Comparison of ENCODE assay signal across 27 cellular contexts in genomic region chr5:61398440-61398839, GRCh38.
"Had no signal": no experiment of that assay in that cellular context is flagged by ENCODE, and none has a peak within 500 bp of the region (broad histone marks: within the 10 kb centered on the region; RNA-seq: fewer than 3 reads in every experiment).

No MANE protein-coding gene starts in this region.

- H3K27me3 Mint-ChIP-seq: stimulated activated memory B cell treated with anti-CD40 and anti-IgM and Interleukin-4, amounts not matched to agents 10 μg/mL and 1 μg/mL and 100 μg/mL, for 72 hours; stimulated activated naive B cell treated with anti-CD40 and anti-IgM and Interleukin-4, amounts not matched to agents 10 μg/mL and 1 μg/mL and 100 μg/mL, for 72 hours; stimulated activated naive CD8-positive, alpha-beta T cell treated with anti-CD3 and anti-CD28 coated beads, Interleukin-15, amount 100 ng/mL, for 72 hours; stimulated activated naive CD8-positive, alpha-beta T cell treated with anti-CD3 and anti-CD28 coated beads, Interleukin-15, Interleukin-2, amounts not matched to agents 100 ng/mL and 50 ng/mL, for 24 hours; type B pancreatic cell had no signal

- H3K4me1 ChIP-seq: testis, uterus had no signal

- H3K27ac ChIP-seq: stomach, suprapubic skin, testis, thoracic aorta, tibial artery, tibial nerve, transverse colon, upper lobe of left lung, upper lobe of right lung, uterus, vagina had no signal

- H3K36me3 Mint-ChIP-seq: stimulated activated effector memory CD8-positive, alpha-beta T cell treated with anti-CD3 and anti-CD28 coated beads, Interleukin-12 subunit alpha, Interleukin-12 subunit beta, amount 100 ng/mL, for 72 hours; stimulated activated memory B cell treated with anti-CD40 and anti-IgM and Interleukin-4, amounts not matched to agents 10 μg/mL and 1 μg/mL and 100 μg/mL, for 72 hours had no signal

- H3K4me3 ChIP-seq: stomach, suprapubic skin, testis, thoracic aorta, thyroid gland, tibial artery, tibial nerve, transverse colon, upper lobe of left lung, upper lobe of right lung, uterus, vagina had no signal

- DNase-seq: stimulated activated CD4-positive, alpha-beta T cell treated with anti-CD3 and anti-CD28 coated beads, Interleukin-2, amount 100 ng/mL, for 48 hours; stimulated activated CD4-positive, alpha-beta T cell treated with anti-CD3 and anti-CD28 coated beads, Interleukin-4, amount 100 ng/mL, for 1 hour; stimulated activated CD4-positive, alpha-beta T cell treated with anti-CD3 and anti-CD28 coated beads, Interleukin-4, amount 100 ng/mL, for 24 hours; stimulated activated CD4-positive, alpha-beta T cell treated with anti-CD3 and anti-CD28 coated beads, Interleukin-4, amount 100 ng/mL, for 4 hours; stimulated activated CD8-positive, alpha-beta memory T cell treated with anti-CD3 and anti-CD28 coated beads, Interleukin-4, amount 100 ng/mL, for 48 hours; stimulated activated naive B cell treated with anti-CD40 and anti-IgM and Interleukin-4, amounts not matched to agents 10 μg/mL and 1 μg/mL and 100 μg/mL, for 72 hours; stimulated activated naive CD4-positive, alpha-beta T cell; stimulated activated naive CD4-positive, alpha-beta T cell treated with Interleukin-2 at 50 U/mL for 16 hours; stimulated activated naive CD8-positive, alpha-beta T cell treated with anti-CD3 and anti-CD28 coated beads, Interleukin-15, amount 100 ng/mL, for 72 hours; stimulated activated naive CD8-positive, alpha-beta T cell treated with anti-CD3 and anti-CD28 coated beads, Interleukin-15, Interleukin-2, amounts not matched to agents 100 U/mL and 50 U/mL, for 24 hours; stomach; testis; thyroid gland; tibial artery; transverse colon; trophoblast cell; upper lobe of left lung; upper lobe of right lung; uterus had no signal

- H3K4me3 Mint-ChIP-seq: stimulated activated effector memory CD8-positive, alpha-beta T cell treated with anti-CD3 and anti-CD28 coated beads, Interleukin-12 subunit alpha, Interleukin-12 subunit beta, amount 100 ng/mL, for 72 hours; stimulated activated memory B cell treated with anti-CD40 and anti-IgM and Interleukin-4, amounts not matched to agents 10 μg/mL and 1 μg/mL and 100 μg/mL, for 72 hours; stimulated activated naive B cell treated with anti-CD40 and anti-IgM and Interleukin-4, amounts not matched to agents 10 μg/mL and 1 μg/mL and 100 μg/mL, for 72 hours; stimulated activated naive CD8-positive, alpha-beta T cell treated with anti-CD3 and anti-CD28 coated beads, Interleukin-15, amount 100 ng/mL, for 72 hours; stimulated activated naive CD8-positive, alpha-beta T cell treated with anti-CD3 and anti-CD28 coated beads, Interleukin-15, Interleukin-2, amounts not matched to agents 100 ng/mL and 50 ng/mL, for 24 hours; type B pancreatic cell had no signal

- H3K36me3 ChIP-seq: stomach, suprapubic skin, thoracic aorta, thyroid gland, tibial artery, tibial nerve, transverse colon, upper lobe of left lung, upper lobe of right lung, uterus, vagina had no signal

- H3K27me3 ChIP-seq: stomach, suprapubic skin, testis, thyroid gland, tibial artery, tibial nerve, transverse colon, upper lobe of left lung, upper lobe of right lung, uterus, vagina had no signal

- H3K27ac Mint-ChIP-seq: stimulated activated effector memory CD8-positive, alpha-beta T cell treated with anti-CD3 and anti-CD28 coated beads, Interleukin-12 subunit alpha, Interleukin-12 subunit beta, amount 100 ng/mL, for 72 hours; stimulated activated memory B cell treated with anti-CD40 and anti-IgM and Interleukin-4, amounts not matched to agents 10 μg/mL and 1 μg/mL and 100 μg/mL, for 72 hours; stimulated activated naive B cell treated with anti-CD40 and anti-IgM and Interleukin-4, amounts not matched to agents 10 μg/mL and 1 μg/mL and 100 μg/mL, for 72 hours; stimulated activated naive CD8-positive, alpha-beta T cell treated with anti-CD3 and anti-CD28 coated beads, Interleukin-15, amount 100 ng/mL, for 72 hours; stimulated activated naive CD8-positive, alpha-beta T cell treated with anti-CD3 and anti-CD28 coated beads, Interleukin-15, Interleukin-2, amounts not matched to agents 100 ng/mL and 50 ng/mL, for 24 hours; type B pancreatic cell had no signal

- H3K9me3 Mint-ChIP-seq: stimulated activated effector memory CD8-positive, alpha-beta T cell treated with anti-CD3 and anti-CD28 coated beads, Interleukin-12 subunit alpha, Interleukin-12 subunit beta, amount 100 ng/mL, for 72 hours; stimulated activated memory B cell treated with anti-CD40 and anti-IgM and Interleukin-4, amounts not matched to agents 10 μg/mL and 1 μg/mL and 100 μg/mL, for 72 hours; stimulated activated naive B cell treated with anti-CD40 and anti-IgM and Interleukin-4, amounts not matched to agents 10 μg/mL and 1 μg/mL and 100 μg/mL, for 72 hours; stimulated activated naive CD8-positive, alpha-beta T cell treated with anti-CD3 and anti-CD28 coated beads, Interleukin-15, amount 100 ng/mL, for 72 hours; stimulated activated naive CD8-positive, alpha-beta T cell treated with anti-CD3 and anti-CD28 coated beads, Interleukin-15, Interleukin-2, amounts not matched to agents 100 ng/mL and 50 ng/mL, for 24 hours; type B pancreatic cell had no signal

- H3K9me3 ChIP-seq: stomach, suprapubic skin, testis, thoracic aorta, thyroid gland, tibial artery, tibial nerve, transverse colon, upper lobe of left lung, upper lobe of right lung, uterus, vagina had no signal

- ATAC-seq: stimulated activated effector memory CD8-positive, alpha-beta T cell treated with anti-CD3 and anti-CD28 coated beads, Interleukin-12 subunit alpha, Interleukin-12 subunit beta, amount 100 ng/mL, for 72 hours; stimulated activated memory B cell treated with anti-CD40 and anti-IgM and Interleukin-4, amounts not matched to agents 10 μg/mL and 1 μg/mL and 100 μg/mL, for 72 hours; stimulated activated naive B cell treated with anti-CD40 and anti-IgM and Interleukin-4, amounts not matched to agents 10 μg/mL and 1 μg/mL and 100 μg/mL, for 72 hours; stimulated activated naive CD8-positive, alpha-beta T cell treated with anti-CD3 and anti-CD28 coated beads, Interleukin-15, amount 100 ng/mL, for 72 hours; stimulated activated naive CD8-positive, alpha-beta T cell treated with anti-CD3 and anti-CD28 coated beads, Interleukin-15, Interleukin-2, amounts not matched to agents 100 U/mL and 50 U/mL, for 24 hours; upper lobe of right lung had no signal
